In the genomic region with DNA sequence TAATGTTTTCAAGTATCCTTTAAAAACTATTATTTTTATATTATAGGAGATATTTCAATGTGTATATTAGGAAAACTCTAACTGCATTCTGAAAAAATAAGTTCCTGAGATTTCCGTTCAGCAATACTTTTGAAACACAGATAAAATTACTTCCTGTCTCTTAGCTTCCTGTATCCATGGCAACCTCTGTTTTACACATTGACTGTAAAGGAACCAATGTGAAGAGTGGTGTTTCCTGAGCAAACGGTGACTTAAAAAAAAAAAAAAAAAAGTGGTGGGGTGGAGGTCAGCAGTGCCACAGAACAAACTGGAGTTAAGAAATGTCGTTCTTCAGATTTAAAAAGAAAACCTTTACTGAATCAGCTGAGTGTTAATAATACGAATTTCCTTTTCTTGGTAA, we compare ENCODE assay signal across 9 cellular contexts. TPM values are rescaled to one million over a fixed set of nuclear protein-coding genes. Genes with fewer than 3 reads are reported as not detected.
A peak's percentile ranks its signal among the peaks of the same experiment; 100 is the strongest.
DNase-seq lines count a peak whose midpoint lies in the region; ATAC-seq and TF ChIP-seq lines count a peak whose summit lies in the region.
"Had no signal": no experiment of that assay in that cellular context is flagged by ENCODE, and none has a peak within 500 bp of the region (broad histone marks: within the 10 kb centered on the region; RNA-seq: fewer than 3 reads in every experiment).

A gene with protein sequence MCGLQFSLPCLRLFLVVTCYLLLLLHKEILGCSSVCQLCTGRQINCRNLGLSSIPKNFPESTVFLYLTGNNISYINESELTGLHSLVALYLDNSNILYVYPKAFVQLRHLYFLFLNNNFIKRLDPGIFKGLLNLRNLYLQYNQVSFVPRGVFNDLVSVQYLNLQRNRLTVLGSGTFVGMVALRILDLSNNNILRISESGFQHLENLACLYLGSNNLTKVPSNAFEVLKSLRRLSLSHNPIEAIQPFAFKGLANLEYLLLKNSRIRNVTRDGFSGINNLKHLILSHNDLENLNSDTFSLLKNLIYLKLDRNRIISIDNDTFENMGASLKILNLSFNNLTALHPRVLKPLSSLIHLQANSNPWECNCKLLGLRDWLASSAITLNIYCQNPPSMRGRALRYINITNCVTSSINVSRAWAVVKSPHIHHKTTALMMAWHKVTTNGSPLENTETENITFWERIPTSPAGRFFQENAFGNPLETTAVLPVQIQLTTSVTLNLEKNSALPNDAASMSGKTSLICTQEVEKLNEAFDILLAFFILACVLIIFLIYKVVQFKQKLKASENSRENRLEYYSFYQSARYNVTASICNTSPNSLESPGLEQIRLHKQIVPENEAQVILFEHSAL (plus strand): TSS at position 280 of the 400 bp plus-strand sequence. CDS start 620 bp downstream, outside the sequence.

- peaks cover 10% of the 10 kb centered on the region for H3K4me1 ChIP-seq in OCI-LY7 (ENCODE audit: insufficient read depth, low read length, poor library complexity, severe bottlenecking)

- no TSS peak for BruUV-seq in OCI-LY7 (replicated peaks; lab: Mats Ljungman, UMichigan)

- peaks cover 57% of the 10 kb centered on the region for H3K4me1 Mint-ChIP-seq in activated naive CD4-positive, alpha-beta T cell treated with anti-CD3 and anti-CD28 coated beads, Interleukin-2, amount 50 U/mL, for 24 hours
- H3K4me1 Mint-ChIP-seq in stimulated activated naive CD8-positive, alpha-beta T cell treated with anti-CD3 and anti-CD28 coated beads, Interleukin-15, Interleukin-2, amounts not matched to agents 100 ng/mL and 50 ng/mL, for 24 hours (ENCODE audit: low read depth) = peaks cover 38% of the 10 kb centered on the region

- no peaks in the 10 kb centered on the region for H3K9me2 ChIP-seq in OCI-LY7 (ENCODE audit: insufficient read depth, low read length)

- H3K27ac ChIP-seq in OCI-LY7 (ENCODE audit: low read depth, low read length, poor library complexity, severe bottlenecking) = no peak within 1 kb of the TSS

- POLR2A ChIA-PET in OCI-LY7 (lab: Charles Lee) = interaction anchor here (0.6 to 1.7 kb wide), 7 partner anchors 8 to 982 kb away, joined by 3 to 9 read pairs (median 4); no protein-coding TSS in a partner anchor

- H3K9me3 ChIP-seq in OCI-LY7 (ENCODE audit: low read length) = no peaks in the 10 kb centered on the region

- H2AFZ ChIP-seq in OCI-LY7 (ENCODE audit: low read length) = no peak within 1 kb of the TSS

- CTCF ChIA-PET in OCI-LY7 (lab: Charles Lee; ENCODE audit: unreplicated experiment) = no interaction called here

- H3K36me3 ChIP-seq in OCI-LY7 (ENCODE audit: insufficient read depth, low read length) = peaks cover 16% of the 10 kb centered on the region

- no peaks in the 10 kb centered on the region for H3K9me3 Mint-ChIP-seq in activated naive CD4-positive, alpha-beta T cell treated with anti-CD3 and anti-CD28 coated beads, Interleukin-2, amount 50 U/mL, for 24 hours
- H3K9me3 Mint-ChIP-seq in stimulated activated naive CD8-positive, alpha-beta T cell treated with anti-CD3 and anti-CD28 coated beads, Interleukin-15, Interleukin-2, amounts not matched to agents 100 ng/mL and 50 ng/mL, for 24 hours = no peaks in the 10 kb centered on the region
- H3K9me3 Mint-ChIP-seq: brain had no signal

- no peaks in the 10 kb centered on the region for H3K79me2 ChIP-seq in OCI-LY7 (ENCODE audit: insufficient read depth, low read depth, low read length)

- no peak for DNase-seq in activated naive CD4-positive, alpha-beta T cell (lab: John Stamatoyannopoulos, UW)
- DNase-seq in OCI-LY7 (ENCODE audit: low spot score) (peak; percentile 82), fibroblast of the aortic adventitia (ENCODE audit: low read depth) (peak; percentile 35), activated gamma-delta T cell (lab: John Stamatoyannopoulos, UW) (no peak)
- no peak for DNase-seq in activated effector memory CD4-positive, alpha-beta T cell treated with anti-CD3 and anti-CD28 coated beads, Interleukin-2, amount 50 U/mL, for 16 hours

- H3K27me3 Mint-ChIP-seq in activated naive CD4-positive, alpha-beta T cell treated with anti-CD3 and anti-CD28 coated beads, Interleukin-2, amount 50 U/mL, for 24 hours = no peaks in the 10 kb centered on the region
- no peaks in the 10 kb centered on the region for H3K27me3 Mint-ChIP-seq in stimulated activated naive CD8-positive, alpha-beta T cell treated with anti-CD3 and anti-CD28 coated beads, Interleukin-15, Interleukin-2, amounts not matched to agents 100 ng/mL and 50 ng/mL, for 24 hours
- H3K27me3 Mint-ChIP-seq: brain had no signal

- peaks cover 5% of the 10 kb centered on the region; the same call in 1 of the 2 replicates for H4K20me1 ChIP-seq in OCI-LY7 (ENCODE audit: insufficient read depth, low read length)

- intact Hi-C loops in OCI-LY7 (cut with micrococcal nuclease; ENCODE audit: unreplicated experiment) = no loop called here

- no peak within 1 kb of the TSS; the same call in 1 of the 2 replicates for H3K4me2 ChIP-seq in OCI-LY7 (ENCODE audit: low read length)

- ATAC-seq in HG02852 (IDR thresholded peaks at IDR 0.05; ENCODE audit: unreplicated experiment) = peak; percentile 75

- H3K4me3 ChIP-seq in OCI-LY7 (ENCODE audit: low read depth, low read length, poor library complexity, severe bottlenecking) = no peak within 1 kb of the TSS
- H3K4me3 ChIP-seq in fibroblast of the aortic adventitia (ENCODE audit: low read depth, low read length) = no peak within 1 kb of the TSS

- peaks cover 10% of the 10 kb centered on the region for H3K36me3 Mint-ChIP-seq in activated naive CD4-positive, alpha-beta T cell treated with anti-CD3 and anti-CD28 coated beads, Interleukin-2, amount 50 U/mL, for 24 hours
- peaks cover 26% of the 10 kb centered on the region for H3K36me3 Mint-ChIP-seq in stimulated activated naive CD8-positive, alpha-beta T cell treated with anti-CD3 and anti-CD28 coated beads, Interleukin-15, Interleukin-2, amounts not matched to agents 100 ng/mL and 50 ng/mL, for 24 hours (ENCODE audit: low read depth)

- TF ChIP-seq CTCF in OCI-LY7 (conservative IDR thresholded peaks at IDR 0.05; ENCODE audit: low read length) (no peak), fibroblast of the aortic adventitia (IDR thresholded peaks at IDR 0.05; ENCODE audit: insufficient read depth, low read length) (no peak)

- peak within 1 kb of the TSS; percentile 82 for H3K4me3 Mint-ChIP-seq in activated naive CD4-positive, alpha-beta T cell treated with anti-CD3 and anti-CD28 coated beads, Interleukin-2, amount 50 U/mL, for 24 hours
- H3K4me3 Mint-ChIP-seq in stimulated activated naive CD8-positive, alpha-beta T cell treated with anti-CD3 and anti-CD28 coated beads, Interleukin-15, Interleukin-2, amounts not matched to agents 100 ng/mL and 50 ng/mL, for 24 hours = peak within 1 kb of the TSS; percentile 15
- H3K4me3 Mint-ChIP-seq: brain had no signal

- peak within 1 kb of the TSS; percentile 92 for H3K27ac Mint-ChIP-seq in activated naive CD4-positive, alpha-beta T cell treated with anti-CD3 and anti-CD28 coated beads, Interleukin-2, amount 50 U/mL, for 24 hours
- peak within 1 kb of the TSS; percentile 31 for H3K27ac Mint-ChIP-seq in stimulated activated naive CD8-positive, alpha-beta T cell treated with anti-CD3 and anti-CD28 coated beads, Interleukin-15, Interleukin-2, amounts not matched to agents 100 ng/mL and 50 ng/mL, for 24 hours
- H3K27ac Mint-ChIP-seq: brain had no signal

RNA-seq across cellular contexts. Expression of the gene that starts here (rescaled TPM):
- 1.1 and 1.6 TPM in 2 replicates for total RNA-seq in OCI-LY7 (2014; rRNA removed; shearing (Covaris generic))
- 1.3 and 1.6 TPM in 2 replicates for total RNA-seq in OCI-LY7 (2022)
- 1.2 and 1.6 TPM in 2 replicates for total RNA-seq in fibroblast of the aortic adventitia (ENCODE audit: low replicate concordance)

Comparison
In these comparisons a context has a peak if more than half of its experiments do, and no peak if none do; other contexts are left out.
1. DNase-seq: peak in OCI-LY7 (single experiment) and fibroblast of the aortic adventitia (single experiment); none in activated naive CD4-positive, alpha-beta T cell (0 of 4), activated effector memory CD4-positive, alpha-beta T cell treated with anti-CD3 and anti-CD28 coated beads, Interleukin-2, amount 50 U/mL, for 16 hours (single experiment) and activated gamma-delta T cell (single experiment).